In the genomic region with DNA sequence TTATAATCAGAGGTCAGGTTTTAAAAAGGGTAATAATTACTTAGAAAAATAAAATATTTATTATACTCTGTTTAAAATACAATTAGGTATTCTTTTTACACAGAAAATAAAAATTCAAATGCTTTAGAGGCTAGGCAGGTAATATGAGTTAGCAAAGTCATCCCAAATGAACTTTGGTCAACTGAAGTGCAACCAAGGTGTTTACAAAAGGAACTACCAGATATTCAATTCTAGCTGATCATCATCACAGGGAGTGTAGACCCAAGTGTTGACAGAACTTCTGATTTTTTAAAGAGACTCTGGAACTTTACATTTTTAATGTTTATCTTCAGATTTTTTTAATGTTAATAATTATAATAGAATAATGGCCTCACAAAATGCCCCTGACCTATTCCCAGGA, we compare ENCODE assay signal across 36 cellular contexts. TPM values are rescaled to one million over a fixed set of nuclear protein-coding genes. Genes with fewer than 3 reads are reported as not detected.
DNase-seq lines count a peak whose midpoint lies in the region; ATAC-seq, FAIRE-seq and TF ChIP-seq lines count a peak whose summit lies in the region.
"Had no signal": no experiment of that assay in that cellular context is flagged by ENCODE, and none has a peak within 500 bp of the region (broad histone marks: within the 10 kb centered on the region; RNA-seq: fewer than 3 reads in every experiment).

No MANE protein-coding gene starts in this region.

- TF ChIP-seq CTCF in hepatocyte (IDR thresholded peaks at IDR 0.05; ENCODE audit: poor library complexity) (no peak), HepG2 (CRISPR knock-in tag; IDR thresholded peaks at IDR 0.05) (no peak), liver (IDR thresholded peaks at IDR 0.05; ENCODE audit: low read depth, low read length, missing input control) (no peak), kidney (IDR thresholded peaks at IDR 0.05; ENCODE audit: borderline replicate concordance, extremely low read depth, insufficient read depth) (no peak)

- TF ChIP-seq RAD21 in HepG2 (CRISPR knock-in tag; IDR thresholded peaks at IDR 0.05) = no peak
- no peak for TF ChIP-seq RAD21 in liver (IDR thresholded peaks at IDR 0.05)

- H3K36me3 ChIP-seq in hepatocyte (replicated peaks; ENCODE audit: insufficient read depth, low read depth) (no peaks in the 10 kb centered on the region), HepG2 (replicated peaks in 1 of 2; ENCODE audit: control insufficient read depth in 1 of 2, insufficient read depth in 2 of 2, low read length in 2 of 2) (no peaks in the 10 kb centered on the region), liver (ENCODE audit: control insufficient read depth in 4 of 4, insufficient read depth in 3 of 4, low read depth in 1 of 4, low read length in 3 of 4) (no peaks in the 10 kb centered on the region), kidney (ENCODE audit: control insufficient read depth in 1 of 2, insufficient read depth in 2 of 2, low read length in 2 of 2) (peaks cover 0 to 2% of the 10 kb centered on the region in 2 donors)
- H3K36me3 ChIP-seq: BE2C; BLaER1; BLaER1 treated with 17β-estradiol and CSF1 and Interleukin-3, amounts not matched to agents 10 nM and 100 nM had no signal

- H3K27ac ChIP-seq in hepatocyte = peak overlapping the region; percentile 6
- H3K27ac ChIP-seq in HepG2 (ENCODE audit: extremely low read length, insufficient read depth, low read length) = no peak overlapping the region
- H3K27ac ChIP-seq in liver (ENCODE audit: low read depth in 1 of 2, low read length in 2 of 2) = no peak overlapping the region
- H3K27ac ChIP-seq in kidney (ENCODE audit: low read depth in 2 of 2, low read length in 2 of 2) = no peak overlapping the region
- H3K27ac ChIP-seq: 22Rv1; A549; BLaER1; BLaER1 treated with 17β-estradiol and CSF1 and Interleukin-3, amounts not matched to agents 10 nM and 100 nM; C4-2B had no signal

- CTCF ChIA-PET in HepG2 (lab: Yijun Ruan, JAX; ENCODE audit: low intra/inter-chr PET ratio, low total read pairs) = no interaction called here

- no peak overlapping the region for H3K9ac ChIP-seq in HepG2 (ENCODE audit: insufficient read depth, low read depth, low read length)
- no peak overlapping the region for H3K9ac ChIP-seq in liver (ENCODE audit: low read depth in 1 of 2, low read length in 2 of 2)
- no peak overlapping the region for H3K9ac ChIP-seq in kidney (ENCODE audit: low read length in 2 of 2)
- H3K9ac ChIP-seq: BLaER1; BLaER1 treated with 17β-estradiol and CSF1 and Interleukin-3, amounts not matched to agents 10 nM and 100 nM had no signal

- in situ Hi-C loops in HepG2 (cut with HindIII; ENCODE audit: extremely low pct_ligation_motif_present, low pct_unique_long_range_greater_than_20kb) = no loop called here

- intact Hi-C loops in HepG2 (cut with micrococcal nuclease; ENCODE audit: unreplicated experiment) (no loop called here), kidney (cut with DNase I) (no loop called here)

- ATAC-seq in left lobe of liver = peak; percentile 47
- ATAC-seq in HepG2 = no peak
- ATAC-seq: A549; CD8-positive, alpha-beta T cell had no signal

- H3K4me1 ChIP-seq in hepatocyte (ENCODE audit: insufficient read depth) (no peaks in the 10 kb centered on the region), HepG2 (ENCODE audit: insufficient read depth, low read length) (no peaks in the 10 kb centered on the region), liver (ENCODE audit: control insufficient read depth in 4 of 4, insufficient read depth in 4 of 4, low read length in 3 of 4) (no peaks in the 10 kb centered on the region), kidney (ENCODE audit: control insufficient read depth in 1 of 2, insufficient read depth in 1 of 2, low read depth in 1 of 2, low read length in 2 of 2) (no peaks in the 10 kb centered on the region)
- H3K4me1 ChIP-seq: BE2C; BLaER1; BLaER1 treated with 17β-estradiol and CSF1 and Interleukin-3, amounts not matched to agents 10 nM and 100 nM; Caco-2 had no signal

- no peak overlapping the region for H2AFZ ChIP-seq in hepatocyte
- no peak overlapping the region for H2AFZ ChIP-seq in HepG2 (ENCODE audit: low read length)

- no peak for TF ChIP-seq POLR2A in HepG2 (IDR thresholded peaks at IDR 0.05; ENCODE audit: insufficient read depth in 1 of 2, low read depth in 2 of 2, low read length in 2 of 2)

- BruUV-seq in HepG2 (replicated peaks; lab: Mats Ljungman, UMichigan) = no TSS peak

- no peak for FAIRE-seq in HepG2 (lab: Jason Lieb, UNC)
- no peak for FAIRE-seq in kidney (lab: Jason Lieb, UNC)
- FAIRE-seq: A204.1, A549, D721Med had no signal

- POLR2A ChIA-PET in HepG2 (lab: Yijun Ruan, JAX) = no interaction called here

- H3K4me2 ChIP-seq in hepatocyte (no peak overlapping the region), HepG2 (ENCODE audit: low read depth, low read length) (no peak overlapping the region)
- H3K4me2 ChIP-seq: A549; BLaER1; BLaER1 treated with 17β-estradiol and CSF1 and Interleukin-3, amounts not matched to agents 10 nM and 100 nM had no signal

- DNase-seq in hepatocyte (ENCODE audit: low spot score) = no peak
- no peak for DNase-seq in left lobe of liver (ENCODE audit: low spot score)
- no peak for DNase-seq in HepG2 (ENCODE audit: low spot score)
- no peak for DNase-seq in DMS153 treated with DMSO at 0.1 percent for 48 hours (lab: John Stamatoyannopoulos, UW; ENCODE audit: unreplicated experiment)
- DNase-seq in kidney = no peak
- no peak for DNase-seq in midbrain (lab: John Stamatoyannopoulos, UW)
- no peak for DNase-seq in activated CD4-positive, alpha-beta T cell treated with anti-CD3 and anti-CD28 coated beads, Interleukin-2, amount 50 U/mL, for 48 hours
- DNase-seq: 8988T; ACHN; AML-193; BE2C; C1 segment of cervical spinal cord; Caco-2; Calu3; CD4-positive, alpha-beta memory T cell; CD4-positive, alpha-beta T cell; CD4-positive, CD25-positive, alpha-beta regulatory T cell; CD8-positive, alpha-beta memory T cell; CD8-positive, alpha-beta T cell; COR-L47; DMS 273 treated with DMSO at 0.1 percent for 48 hours; DMS153; DMS53; DMS79; DMS79 treated with DMSO at 0.1 percent for 48 hours; DND-41; EL had no signal

- no peak overlapping the region for H3K4me3 ChIP-seq in hepatocyte
- no peak overlapping the region for H3K4me3 ChIP-seq in HepG2 (replicated peaks in 1 of 3; ENCODE audit: insufficient read depth in 1 of 3, low read depth in 2 of 3, low read length in 3 of 3)
- H3K4me3 ChIP-seq in liver (ENCODE audit: low read depth in 1 of 3, low read length in 3 of 3) = no peak overlapping the region
- no peak overlapping the region for H3K4me3 ChIP-seq in kidney (ENCODE audit: low read length in 2 of 2)
- H3K4me3 ChIP-seq: A549; BLaER1; BLaER1 treated with 17β-estradiol and CSF1 and Interleukin-3, amounts not matched to agents 10 nM and 100 nM had no signal

- H3K79me2 ChIP-seq in hepatocyte (no peaks in the 10 kb centered on the region), HepG2 (ENCODE audit: insufficient read depth, low read length) (no peaks in the 10 kb centered on the region)

- TF ChIP-seq EP300 in HepG2 (IDR thresholded peaks at IDR 0.05; ENCODE audit: low read depth in 2 of 2, low read length in 2 of 2) (no peak), HepG2 (CRISPR knock-in tag; IDR thresholded peaks at IDR 0.05; ENCODE audit: borderline replicate concordance) (no peak)

- no peaks in the 10 kb centered on the region for H3K27me3 ChIP-seq in hepatocyte
- no peaks in the 10 kb centered on the region for H3K27me3 ChIP-seq in HepG2 (ENCODE audit: control insufficient read depth in 1 of 2, insufficient read depth in 2 of 2, low read length in 2 of 2)
- no peaks in the 10 kb centered on the region for H3K27me3 ChIP-seq in liver (ENCODE audit: control insufficient read depth in 4 of 4, insufficient read depth in 4 of 4, low read length in 3 of 4)
- H3K27me3 ChIP-seq: BE2C; BLaER1; BLaER1 treated with 17β-estradiol and CSF1 and Interleukin-3, amounts not matched to agents 10 nM and 100 nM had no signal

- H4K20me1 ChIP-seq in hepatocyte (ENCODE audit: insufficient read depth, poor library complexity, severe bottlenecking) (no peaks in the 10 kb centered on the region), HepG2 (ENCODE audit: insufficient read depth, low read length) (no peaks in the 10 kb centered on the region)
- H4K20me1 ChIP-seq: BLaER1; BLaER1 treated with 17β-estradiol and CSF1 and Interleukin-3, amounts not matched to agents 10 nM and 100 nM had no signal

- H3K9me3 ChIP-seq in hepatocyte (ENCODE audit: low read depth) = no peaks in the 10 kb centered on the region
- no peaks in the 10 kb centered on the region for H3K9me3 ChIP-seq in HepG2 (ENCODE audit: low read length)
- peaks cover 0 to 1% (median 0%) of the 10 kb centered on the region in 4 donors for H3K9me3 ChIP-seq in liver (ENCODE audit: control insufficient read depth in 4 of 4, low read length in 3 of 4)
- no peaks in the 10 kb centered on the region for H3K9me3 ChIP-seq in kidney (ENCODE audit: control insufficient read depth in 1 of 2, low read length in 2 of 2)
- H3K9me3 ChIP-seq: BE2C had no signal

- H3K9me2 ChIP-seq in hepatocyte (replicated peaks; ENCODE audit: insufficient read depth) = no peaks in the 10 kb centered on the region

RNA-seq across cellular contexts. Expression of gene COL5A2, which starts 59.3 kb away (rescaled TPM):
- total RNA-seq in hepatocyte (344 and 406 TPM in 2 replicates), left lobe of liver (6.1 TPM), HepG2 (2016; rRNA removed; fragmentation: Illumina TruSeq; extraction: Trizol) (1.5 and 1.6 TPM in 2 replicates), liver (10 to 100 TPM; 11.6 to 83.5 TPM), kidney (12.3 TPM)
- polyA plus RNA-seq in hepatocyte (131 and 137 TPM in 2 replicates), HepG2 (2011; rRNA removed) (0.83 and 0.90 TPM in 2 replicates), liver (1 to 10 TPM; 3.2 to 6.5 TPM), kidney (ENCODE audit: insufficient read depth, low read depth, low replicate concordance) (3.6 TPM)
- 0.10 and 0.26 TPM in 2 replicates for total RNA-seq in HepG2 (2016; cell fraction: cytosol; rRNA removed; fragmentation: Illumina TruSeq; extraction: Trizol; ENCODE audit: low read depth)
- total RNA-seq in HepG2 (2016; cell fraction: insoluble cytoplasmic fraction; rRNA removed; fragmentation: Illumina TruSeq; extraction: Trizol) = 1.3 and 1.7 TPM in 2 replicates
- total RNA-seq in HepG2 (2016; cell fraction: membrane; rRNA removed; fragmentation: Illumina TruSeq; extraction: Trizol) = 0.38 and 0.43 TPM in 2 replicates
- total RNA-seq in HepG2 (2016; cell fraction: nucleus; rRNA removed; fragmentation: Illumina TruSeq; extraction: Trizol) = 1.4 and 1.6 TPM in 2 replicates
- polyA plus RNA-seq in HepG2 (2011; cell fraction: cytosol; rRNA removed) = 0.23 and 0.27 TPM in 2 replicates
- polyA plus RNA-seq in HepG2 (2011; cell fraction: nucleus; rRNA removed) = 3.2 and 3.9 TPM in 2 replicates
- 0.32 TPM in 2 replicates for polyA plus RNA-seq in HepG2 (2012)
- polyA plus RNA-seq in HepG2 (2016; cell fraction: cytosol; fragmentation: Illumina TruSeq; extraction: Trizol; ENCODE audit: low read depth) = 0.07 and 0.10 TPM in 2 replicates
- polyA plus RNA-seq in HepG2 (2016; cell fraction: insoluble cytoplasmic fraction; fragmentation: Illumina TruSeq; extraction: Trizol; ENCODE audit: low read depth) = 1.1 and 1.4 TPM in 2 replicates
- 0.24 and 0.29 TPM in 2 replicates for polyA plus RNA-seq in HepG2 (2016; cell fraction: membrane; fragmentation: Illumina TruSeq; extraction: Trizol; ENCODE audit: low read depth)
- 1.9 and 2.6 TPM in 2 replicates for polyA plus RNA-seq in HepG2 (2016; cell fraction: nucleus; fragmentation: Illumina TruSeq; extraction: Trizol; ENCODE audit: insufficient read depth, low read depth)
- polyA minus RNA-seq in HepG2 (2011; rRNA and poly(A)+ RNA removed; ENCODE audit: low replicate concordance) = 0.80 and 3.3 TPM in 2 replicates
- 0.20 TPM in 1 of 2 replicates, not detected in the other for polyA minus RNA-seq in HepG2 (2011; cell fraction: cytosol; rRNA and poly(A)+ RNA removed)
- polyA minus RNA-seq in HepG2 (2011; cell fraction: nucleus; rRNA and poly(A)+ RNA removed) = 0.75 and 1.4 TPM in 2 replicates
- polyA plus RNA-seq: CD14-positive monocyte; CD8-positive, alpha-beta memory T cell had no signal
